Comparison of ENCODE assay signal across 23 cellular contexts in the genomic region with DNA sequence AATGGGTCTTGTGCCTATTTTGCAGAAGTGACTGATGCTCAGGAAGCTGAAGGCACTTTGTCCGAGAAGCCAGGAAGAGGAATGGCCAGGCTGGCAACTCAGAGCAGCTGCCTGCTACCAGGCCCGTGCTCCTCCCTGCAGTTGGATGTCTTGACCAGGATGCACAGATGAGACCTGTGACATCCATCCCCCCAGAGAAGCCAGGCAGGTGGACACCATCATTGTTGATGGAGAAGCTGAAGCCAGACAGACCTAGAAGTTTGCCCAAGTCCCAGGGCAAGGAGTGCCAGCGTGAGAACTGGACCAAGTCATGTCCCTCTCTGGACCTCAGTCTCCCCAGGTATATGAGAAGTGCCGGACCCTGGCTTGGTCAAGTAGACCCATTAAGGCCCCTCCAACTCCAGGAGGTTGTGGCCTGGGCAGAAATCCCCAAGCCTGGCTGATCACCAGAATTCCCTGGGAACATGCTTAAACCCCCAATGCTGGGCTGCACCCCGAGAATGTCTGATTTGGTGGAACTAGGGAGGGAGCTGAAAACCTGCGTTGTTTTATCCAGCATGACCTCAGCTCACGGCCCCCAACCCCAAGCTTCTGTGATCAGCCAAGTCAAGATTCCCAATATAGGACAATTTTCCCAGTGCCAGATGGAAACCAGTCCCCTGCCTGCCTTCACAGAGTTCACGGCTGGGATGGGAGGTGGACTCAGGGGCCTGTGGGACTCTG.
"Had no signal": no experiment of that assay in that cellular context is flagged by ENCODE, and none has a peak within 500 bp of the region (broad histone marks: within the 10 kb centered on the region; RNA-seq: fewer than 3 reads in every experiment).

No MANE protein-coding gene starts in this region.

- H3K36me3 ChIP-seq: colonic mucosa, neural progenitor cell, thyroid gland had no signal

- H3K27ac ChIP-seq: colonic mucosa, neural progenitor cell, thyroid gland, VCaP had no signal

- H3K4me3 Mint-ChIP-seq: activated CD4-positive, alpha-beta memory T cell treated with anti-CD3 and anti-CD28 coated beads for 36 hours; activated CD4-positive, alpha-beta T cell treated with anti-CD3 and anti-CD28 coated beads, Interleukin-2, amount 10 ng/mL, durations not matched to agents 24 days and 14 days; activated T-cell treated with anti-CD3 and anti-CD28 coated beads, Interleukin-2, amount 50 U/mL, for 72 hours; central memory CD8-positive, alpha-beta T cell; effector memory CD8-positive, alpha-beta T cell; natural killer cell; neural progenitor cell; stimulated activated naive CD8-positive, alpha-beta T cell treated with anti-CD3 and anti-CD28 coated beads, Interleukin-15, amount 100 ng/mL, for 72 hours had no signal

- H3K9me3 ChIP-seq: colonic mucosa, thyroid gland had no signal

- H3K27me3 ChIP-seq: dorsolateral prefrontal cortex, thyroid gland had no signal

- H3K4me1 ChIP-seq: colonic mucosa, thyroid gland had no signal

- FAIRE-seq: bronchial epithelial cell, endothelial cell of umbilical vein, kidney had no signal

- H3K9me3 Mint-ChIP-seq: activated CD4-positive, alpha-beta memory T cell treated with anti-CD3 and anti-CD28 coated beads for 36 hours; activated CD4-positive, alpha-beta T cell treated with anti-CD3 and anti-CD28 coated beads, Interleukin-2, amount 10 ng/mL, durations not matched to agents 24 days and 14 days; activated naive CD4-positive, alpha-beta T cell treated with anti-CD3 and anti-CD28 coated beads, Interleukin-2, amount 50 U/mL, for 72 hours; activated T-cell treated with anti-CD3 and anti-CD28 coated beads, Interleukin-2, amount 50 U/mL, for 72 hours; central memory CD8-positive, alpha-beta T cell; effector memory CD8-positive, alpha-beta T cell; natural killer cell; neural progenitor cell; stimulated activated naive CD8-positive, alpha-beta T cell treated with anti-CD3 and anti-CD28 coated beads, Interleukin-15, amount 100 ng/mL, for 72 hours had no signal

- ATAC-seq: activated CD4-positive, CD25-positive, alpha-beta regulatory T cell treated with anti-CD3 and anti-CD28 coated beads, Interleukin-2, amount 50 U/mL, for 24 hours; activated naive CD4-positive, alpha-beta T cell treated with anti-CD3 and anti-CD28 coated beads, Interleukin-2, amount 50 U/mL, for 72 hours; activated T-cell treated with anti-CD3 and anti-CD28 coated beads, Interleukin-2, amount 50 U/mL, for 72 hours; effector memory CD8-positive, alpha-beta T cell; left colon; natural killer cell; right cardiac atrium; stimulated activated naive CD8-positive, alpha-beta T cell treated with anti-CD3 and anti-CD28 coated beads, Interleukin-15, amount 100 ng/mL, for 72 hours had no signal

- H3K4me3 ChIP-seq: colonic mucosa, dorsolateral prefrontal cortex, neural progenitor cell, thyroid gland had no signal

- H3K27ac Mint-ChIP-seq: activated CD4-positive, alpha-beta memory T cell treated with anti-CD3 and anti-CD28 coated beads for 36 hours; activated CD4-positive, alpha-beta T cell treated with anti-CD3 and anti-CD28 coated beads, Interleukin-2, amount 10 ng/mL, durations not matched to agents 24 days and 14 days; activated naive CD4-positive, alpha-beta T cell treated with anti-CD3 and anti-CD28 coated beads, Interleukin-2, amount 50 U/mL, for 72 hours; activated T-cell treated with anti-CD3 and anti-CD28 coated beads, Interleukin-2, amount 50 U/mL, for 72 hours; effector memory CD8-positive, alpha-beta T cell; natural killer cell; neural progenitor cell had no signal

- H3K4me1 Mint-ChIP-seq: activated CD4-positive, alpha-beta T cell treated with anti-CD3 and anti-CD28 coated beads, Interleukin-2, amount 10 ng/mL, durations not matched to agents 24 days and 14 days; central memory CD8-positive, alpha-beta T cell; natural killer cell had no signal

- DNase-seq: activated CD4-positive, alpha-beta memory T cell treated with anti-CD3 and anti-CD28 coated beads for 36 hours; activated CD4-positive, alpha-beta T cell treated with anti-CD3 and anti-CD28 coated beads, Interleukin-2, amount 10 ng/mL, durations not matched to agents 24 days and 14 days; activated naive CD4-positive, alpha-beta T cell; activated T-cell treated with anti-CD3 and anti-CD28 coated beads for 4 hours; activated T-cell treated with anti-CD3 and anti-CD28 coated beads, Interleukin-2, amount 50 U/mL, for 72 hours; colonic mucosa; effector memory CD8-positive, alpha-beta T cell; foreskin fibroblast; hippocampal formation; kidney; left colon; natural killer cell; right cardiac atrium; stimulated activated naive CD8-positive, alpha-beta T cell treated with anti-CD3 and anti-CD28 coated beads, Interleukin-15, amount 100 ng/mL, for 72 hours; thyroid gland had no signal

- H3K36me3 Mint-ChIP-seq: activated CD4-positive, alpha-beta memory T cell treated with anti-CD3 and anti-CD28 coated beads for 36 hours; activated naive CD4-positive, alpha-beta T cell treated with anti-CD3 and anti-CD28 coated beads, Interleukin-2, amount 50 U/mL, for 72 hours; natural killer cell; neural progenitor cell had no signal
